ENCODE assay signal across 21 cellular contexts in genomic region chr7:71198887-71199286, GRCh38.
DNase-seq lines count a peak whose midpoint lies in the region; TF ChIP-seq lines count a peak whose summit lies in the region.
"Had no signal": no experiment of that assay in that cellular context is flagged by ENCODE, and none has a peak within 500 bp of the region (broad histone marks: within the 10 kb centered on the region; RNA-seq: fewer than 3 reads in every experiment).

No MANE protein-coding gene starts in this region.

- TF ChIP-seq CTCF in coronary artery (IDR thresholded peaks at IDR 0.05) (no peak), prostate gland (IDR thresholded peaks at IDR 0.05) (no peak), tibial artery (IDR thresholded peaks at IDR 0.05) (no peak)

- H3K4me1 ChIP-seq in prostate gland (replicated peaks) (no peaks in the 10 kb centered on the region), tibial artery (peaks cover 0 to 28% (median 4%) of the 10 kb centered on the region in 4 donors), SJCRH30 (no peaks in the 10 kb centered on the region)
- H3K4me1 ChIP-seq: BLaER1 treated with 17β-estradiol and CSF1 and Interleukin-3, amounts not matched to agents 10 nM and 100 nM; Caco-2; HAP-1 had no signal

- TF ChIP-seq POLR2A in prostate gland (IDR thresholded peaks at IDR 0.05): no peak

- H3K4me3 ChIP-seq in SK-N-MC: no peak overlapping the region
- H3K4me3 ChIP-seq in coronary artery: no peak overlapping the region
- H3K4me3 ChIP-seq in prostate gland: no peak overlapping the region
- peak overlapping the region; percentile 9 to 24 for H3K4me3 ChIP-seq in tibial artery
- H3K4me3 ChIP-seq in SJCRH30: no peak overlapping the region
- H3K4me3 ChIP-seq: BLaER1 treated with 17β-estradiol and CSF1 and Interleukin-3, amounts not matched to agents 10 nM and 100 nM; GM23338; HAP-1 had no signal

- no peak for DNase-seq in SK-N-MC (ENCODE audit: low read depth, low spot score)
- DNase-seq in coronary artery (ENCODE audit: low spot score): no peak
- DNase-seq in prostate gland (ENCODE audit: low spot score): peak; percentile 40
- no peak for DNase-seq in tibial artery
- no peak for DNase-seq in DMS153 treated with DMSO at 0.1 percent for 48 hours (lab: John Stamatoyannopoulos, UW; ENCODE audit: unreplicated experiment)
- DNase-seq in AG08396 (ENCODE audit: low spot score): no peak
- no peak for DNase-seq in SJCRH30
- DNase-seq: Caco-2; CD4-positive, alpha-beta memory T cell; DMS53; GDM1; NCI-H1092 treated with DMSO at 0.1 percent for 48 hours; NCI-H1436 treated with DMSO at 0.1 percent for 48 hours; NCI-H2029; NCI-H345; NCI-H524; NCI-H82 had no signal

- H3K9me3 ChIP-seq in SK-N-MC (ENCODE audit: low read depth, low read length) (no peaks in the 10 kb centered on the region; the same call in 1 of the 2 replicates), prostate gland (no peaks in the 10 kb centered on the region), tibial artery (no peaks in the 10 kb centered on the region), SJCRH30 (replicated peaks) (no peaks in the 10 kb centered on the region)
- H3K9me3 ChIP-seq: Caco-2, HAP-1 had no signal

- 20% methylated on average over 8 of the region's 8 CpGs for WGBS in prostate gland

- H3K27me3 ChIP-seq in prostate gland (replicated peaks; ENCODE audit: insufficient read depth) (no peaks in the 10 kb centered on the region), tibial artery (no peaks in the 10 kb centered on the region), SJCRH30 (no peaks in the 10 kb centered on the region)
- H3K27me3 ChIP-seq: BLaER1 treated with 17β-estradiol and CSF1 and Interleukin-3, amounts not matched to agents 10 nM and 100 nM had no signal

- intact Hi-C loops in prostate gland (cut with DNase I) (no loop called here), tibial artery (cut with DNase I; ENCODE audit: low total_unique reads) (no loop called here)

- H3K36me3 ChIP-seq in SK-N-MC (ENCODE audit: insufficient read depth, low read length) (peaks cover 20% of the 10 kb centered on the region), prostate gland (no peaks in the 10 kb centered on the region), tibial artery (no peaks in the 10 kb centered on the region), SJCRH30 (no peaks in the 10 kb centered on the region)
- H3K36me3 ChIP-seq: BLaER1 treated with 17β-estradiol and CSF1 and Interleukin-3, amounts not matched to agents 10 nM and 100 nM; HAP-1 had no signal

- H3K9ac ChIP-seq in SK-N-MC (ENCODE audit: insufficient read length): no peak overlapping the region
- H3K9ac ChIP-seq: BLaER1 treated with 17β-estradiol and CSF1 and Interleukin-3, amounts not matched to agents 10 nM and 100 nM; KMS-11 had no signal

- H3K27ac ChIP-seq in SK-N-MC (peak overlapping the region; percentile 56; the same call in 1 of the 2 replicates), coronary artery (peak overlapping the region; percentile 27 to 60), prostate gland (peak overlapping the region; percentile 41 to 61), tibial artery (peak overlapping the region; percentile 51 to 75), SJCRH30 (no peak overlapping the region)
- H3K27ac ChIP-seq: BLaER1 treated with 17β-estradiol and CSF1 and Interleukin-3, amounts not matched to agents 10 nM and 100 nM; KMS-11 had no signal

Comparison
In these comparisons a context has a peak if more than half of its experiments do, and no peak if none do; other contexts are left out.
1. H3K4me3 ChIP-seq: peak in tibial artery (2 of 2); none in SK-N-MC (single experiment), coronary artery (single experiment), prostate gland (0 of 2) and SJCRH30 (single experiment).